In the genomic region with DNA sequence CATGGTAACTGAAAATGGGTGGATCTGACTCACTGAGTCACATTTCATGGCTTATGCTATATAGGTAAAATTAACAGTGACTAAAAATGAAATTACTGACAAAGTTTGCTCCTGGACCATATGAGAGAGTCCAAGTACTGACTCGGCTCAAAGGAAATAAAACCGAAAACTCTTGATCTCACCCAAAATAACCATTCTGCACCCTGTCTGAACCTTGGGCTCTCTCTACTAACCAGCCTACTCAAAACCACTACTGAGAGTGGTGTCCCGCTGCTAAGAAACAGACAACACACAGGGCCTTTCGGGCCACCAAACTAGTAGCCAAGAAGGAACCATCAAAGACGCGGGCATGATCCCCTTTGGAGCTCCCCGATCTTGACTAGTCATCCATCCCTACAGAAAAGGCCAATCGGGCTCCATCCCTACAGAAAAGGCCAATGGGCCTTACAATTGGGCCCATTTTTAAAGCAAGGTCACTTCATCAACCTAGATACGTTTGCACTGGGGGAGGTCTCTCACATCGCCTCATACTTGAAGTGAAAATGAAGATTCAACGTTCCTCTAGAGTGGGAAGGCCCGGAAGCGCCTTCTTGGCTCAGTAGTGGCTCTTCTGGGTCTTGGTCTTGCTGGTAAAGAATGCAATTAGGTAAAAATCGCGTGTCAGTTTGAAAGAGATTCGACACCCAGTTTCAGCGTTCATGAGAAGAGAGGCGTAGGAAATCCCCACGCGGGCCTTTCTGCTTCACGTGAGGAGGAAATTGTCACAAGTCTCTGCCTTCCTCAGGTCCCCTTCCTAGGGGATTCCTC, we compare ENCODE assay signal across 7 cellular contexts. TPM values are rescaled to one million over a fixed set of nuclear protein-coding genes. Genes with fewer than 3 reads are reported as not detected.
DNase-seq lines count a peak whose midpoint lies in the region; ATAC-seq and TF ChIP-seq lines count a peak whose summit lies in the region.

No MANE protein-coding gene starts in this region.

- ATAC-seq in HG03521 (IDR thresholded peaks at IDR 0.05; ENCODE audit: unreplicated experiment) (peak; percentile 45), upper lobe of left lung (ENCODE audit: low FRiP score in 2 of 2) (no peak)

- H3K9me3 ChIP-seq in upper lobe of left lung (peaks cover 0 to 10% (median 4%) of the 10 kb centered on the region in 4 donors), SJCRH30 (replicated peaks) (no peaks in the 10 kb centered on the region)

- no peaks in the 10 kb centered on the region for H3K36me3 ChIP-seq in upper lobe of left lung
- H3K36me3 ChIP-seq in SJCRH30: no peaks in the 10 kb centered on the region

- H3K27me3 ChIP-seq in upper lobe of left lung (peaks cover 0 to 14% (median 4%) of the 10 kb centered on the region in 4 donors), SJCRH30 (no peaks in the 10 kb centered on the region)

- TF ChIP-seq POLR2A in upper lobe of left lung (IDR thresholded peaks at IDR 0.05): no peak

- 71 to 85% methylated on average over 18 to 21 of the region's 21 CpGs for WGBS in upper lobe of left lung, 2 donors

- peak overlapping the region in 2 of 4 donors; percentile 11 to 21 for H3K4me3 ChIP-seq in upper lobe of left lung
- no peak overlapping the region for H3K4me3 ChIP-seq in SJCRH30

- no peak for TF ChIP-seq EP300 in upper lobe of left lung (IDR thresholded peaks at IDR 0.05)

- no peak for TF ChIP-seq CTCF in GM20000 (IDR thresholded peaks at IDR 0.05; ENCODE audit: extremely low read depth, missing control alignments)
- TF ChIP-seq CTCF in upper lobe of left lung (IDR thresholded peaks at IDR 0.05): no peak

- DNase-seq in GM20000 (ENCODE audit: low spot score): peak; percentile 82
- DNase-seq in activated naive CD4-positive, alpha-beta T cell treated with anti-CD3 and anti-CD28 coated beads, Interleukin-2, amount 50 U/mL, for 16 hours: peak; percentile 61
- peak; percentile 78 for DNase-seq in stimulated activated naive CD4-positive, alpha-beta T cell treated with Interleukin-2 at 50 U/mL for 16 hours (lab: John Stamatoyannopoulos, UW)
- no peak for DNase-seq in upper lobe of left lung
- no peak for DNase-seq in NCI-H510A (lab: John Stamatoyannopoulos, UW)
- DNase-seq in SJCRH30: no peak

- H3K4me1 ChIP-seq in upper lobe of left lung (peaks cover 6 to 14% (median 10%) of the 10 kb centered on the region in 4 donors), SJCRH30 (no peaks in the 10 kb centered on the region)

- H3K27ac ChIP-seq in upper lobe of left lung (peak overlapping the region in 1 of 4 donors; percentile 11), SJCRH30 (no peak overlapping the region)

RNA-seq across cellular contexts. Expression of a gene that starts 0.7 kb away (rescaled TPM):
- total RNA-seq in upper lobe of left lung: not detected
- total RNA-seq in SJCRH30 (2014; rRNA removed; shearing (Covaris generic)): not detected in 2 replicates

RNA-seq across cellular contexts. Expression of a gene that starts 3.2 kb away (rescaled TPM):
- 10 to 100 TPM in 1 of 6 donors, 1 to 10 TPM in 5; 2.2 to 14.9 (median 4.9) TPM for total RNA-seq in upper lobe of left lung
- not detected in 2 replicates for total RNA-seq in SJCRH30 (2014; rRNA removed; shearing (Covaris generic))

RNA-seq across cellular contexts. Expression of a gene that starts 51.1 kb away (rescaled TPM):
- total RNA-seq in upper lobe of left lung: 10 to 100 TPM in 3 of 6 donors, 1 to 10 TPM in 3; 5.6 to 73.3 (median 17.8) TPM
- total RNA-seq in SJCRH30 (2014; rRNA removed; shearing (Covaris generic)): 1.9 and 2.1 TPM in 2 replicates

Comparison
In these comparisons a context has a peak if more than half of its experiments do, and no peak if none do; other contexts are left out.
1. DNase-seq: peak in GM20000 (single experiment), activated naive CD4-positive, alpha-beta T cell treated with anti-CD3 and anti-CD28 coated beads, Interleukin-2, amount 50 U/mL, for 16 hours (single experiment) and stimulated activated naive CD4-positive, alpha-beta T cell treated with Interleukin-2 at 50 U/mL for 16 hours (single experiment); none in upper lobe of left lung (0 of 2), NCI-H510A (single experiment) and SJCRH30 (0 of 2).